ENCODE assay signal across 14 cellular contexts in genomic region chr16:63806794-63807506, GRCh38.
A peak's percentile ranks its signal among the peaks of the same experiment; 100 is the strongest.
DNase-seq lines count a peak whose midpoint lies in the region; ATAC-seq and TF ChIP-seq lines count a peak whose summit lies in the region.
"Had no signal": no experiment of that assay in that cellular context is flagged by ENCODE, and none has a peak within 500 bp of the region (broad histone marks: within the 10 kb centered on the region; RNA-seq: fewer than 3 reads in every experiment).

No MANE protein-coding gene starts in this region.

- WGBS in mammary epithelial cell (ENCODE audit: low coverage, missing lambda C conversion rate) = 45% methylated on average over 3 of the region's 3 CpGs

- BruUV-seq in PC-3 (replicated peaks; lab: Mats Ljungman, UMichigan) = no TSS peak
- BruUV-seq in mammary epithelial cell (replicated peaks; lab: Mats Ljungman, UMichigan) = no TSS peak

- H3K4me1 ChIP-seq in PC-3 (ENCODE audit: insufficient read depth, low read length) (no peaks in the 10 kb centered on the region), mammary epithelial cell (ENCODE audit: insufficient read depth, low read length) (peaks cover 7% of the 10 kb centered on the region), left ventricle myocardium inferior (no peaks in the 10 kb centered on the region)
- H3K4me1 ChIP-seq: BE2C had no signal

- H3F3A ChIP-seq in PC-3 (ENCODE audit: low read length, unreplicated experiment) = no peaks in the 10 kb centered on the region

- dilution Hi-C loops in mammary epithelial cell (cut with HindIII; ENCODE audit: low sequenced_read_pairs) = no loop called here

- H2AFZ ChIP-seq in PC-3 (ENCODE audit: low read length) (no peak overlapping the region), mammary epithelial cell (ENCODE audit: low read depth, low read length) (no peak overlapping the region)
- H2AFZ ChIP-seq: GM23338 had no signal

- intact Hi-C loops in PC-3 (cut with micrococcal nuclease) (no loop called here), mammary epithelial cell (cut with micrococcal nuclease) (no loop called here), left ventricle myocardium inferior (cut with micrococcal nuclease) (no loop called here)

- CTCF ChIA-PET in PC-3 (lab: Charles Lee) = no interaction called here
- CTCF ChIA-PET in mammary epithelial cell (lab: Charles Lee; ENCODE audit: low non-redundant PET) = no interaction called here

- POLR2A ChIA-PET in PC-3 (lab: Charles Lee; ENCODE audit: unreplicated experiment) = no interaction called here

- ATAC-seq in PC-3 = no peak
- ATAC-seq in esophagus mucosa = peak; percentile 91
- ATAC-seq: GM23338 had no signal

- H3K27ac ChIP-seq in PC-3 (ENCODE audit: low read length) = no peak overlapping the region
- no peak overlapping the region for H3K27ac ChIP-seq in mammary epithelial cell (ENCODE audit: insufficient read depth, low read depth, low read length)
- no peak overlapping the region for H3K27ac ChIP-seq in left ventricle myocardium inferior (replicated peaks)

- no peak overlapping the region for H3K4me3 ChIP-seq in PC-3 (ENCODE audit: low read length)
- no peak overlapping the region for H3K4me3 ChIP-seq in mammary epithelial cell (replicated peaks in 1 of 3; ENCODE audit: insufficient read depth in 1 of 3, low read depth in 2 of 3, low read length in 3 of 3)
- H3K4me3 ChIP-seq in MG63 = no peak overlapping the region
- H3K4me3 ChIP-seq in left ventricle myocardium inferior = no peak overlapping the region
- H3K4me3 ChIP-seq: GM23338 had no signal

- peak; percentile 22 for DNase-seq in PC-3
- peak; percentile 42 for DNase-seq in mammary epithelial cell
- DNase-seq in MG63 = no peak
- no peak for DNase-seq in left ventricle myocardium inferior
- DNase-seq in DMS 273 treated with DMSO at 0.1 percent for 48 hours (lab: John Stamatoyannopoulos, UW) = no peak
- DNase-seq: ACHN; BE2C; C1 segment of cervical spinal cord; CD4-positive, CD25-positive, alpha-beta regulatory T cell; CD8-positive, alpha-beta memory T cell; COR-L47; HCEC 1CT had no signal

- no peaks in the 10 kb centered on the region for H3K9me2 ChIP-seq in PC-3 (replicated peaks; ENCODE audit: low read length)

- H3K79me2 ChIP-seq in PC-3 (ENCODE audit: low read length) = no peaks in the 10 kb centered on the region
- no peaks in the 10 kb centered on the region for H3K79me2 ChIP-seq in mammary epithelial cell (ENCODE audit: insufficient read depth, low read length)

- H4K20me1 ChIP-seq in PC-3 (ENCODE audit: low read length) (no peaks in the 10 kb centered on the region), mammary epithelial cell (ENCODE audit: insufficient read depth, low read length) (no peaks in the 10 kb centered on the region)

- in situ Hi-C loops in mammary epithelial cell (cut with MboI; ENCODE audit: low sequenced_read_pairs in 2 of 2) = no loop called here

- no peak for TF ChIP-seq CTCF in PC-3 (conservative IDR thresholded peaks at IDR 0.05; ENCODE audit: low read depth, low read length)
- no peak for TF ChIP-seq CTCF in mammary epithelial cell (conservative IDR thresholded peaks at IDR 0.05 in 1 of 2, IDR thresholded peaks at IDR 0.05 in 1 of 2; ENCODE audit: extremely low read depth in 1 of 2, insufficient read depth in 1 of 2, low read depth in 1 of 2, low read length in 2 of 2)
- TF ChIP-seq CTCF in left ventricle myocardium inferior (IDR thresholded peaks at IDR 0.05; ENCODE audit: borderline replicate concordance) = no peak

- no peak overlapping the region for H3K4me2 ChIP-seq in PC-3 (ENCODE audit: low read length)
- H3K4me2 ChIP-seq in mammary epithelial cell (ENCODE audit: insufficient read depth, low read depth, low read length) = no peak overlapping the region
- H3K4me2 ChIP-seq: GM23338 had no signal

- H3K9me3 ChIP-seq in PC-3 (ENCODE audit: low read length) (no peaks in the 10 kb centered on the region), mammary epithelial cell (replicated peaks; ENCODE audit: insufficient read depth, low read length) (no peaks in the 10 kb centered on the region), MG63 (no peaks in the 10 kb centered on the region), left ventricle myocardium inferior (replicated peaks) (no peaks in the 10 kb centered on the region)
- H3K9me3 ChIP-seq: BE2C had no signal

- no peaks in the 10 kb centered on the region for H3K36me3 ChIP-seq in PC-3 (ENCODE audit: low read depth, low read length)
- no peaks in the 10 kb centered on the region for H3K36me3 ChIP-seq in mammary epithelial cell (ENCODE audit: insufficient read depth, low read length)
- H3K36me3 ChIP-seq in MG63 = no peaks in the 10 kb centered on the region
- no peaks in the 10 kb centered on the region for H3K36me3 ChIP-seq in left ventricle myocardium inferior
- H3K36me3 ChIP-seq: BE2C had no signal

- no peak overlapping the region for H3K9ac ChIP-seq in PC-3 (ENCODE audit: low read length)
- no peak overlapping the region for H3K9ac ChIP-seq in mammary epithelial cell (ENCODE audit: insufficient read depth, low read length)

- H3K27me3 ChIP-seq in PC-3 (ENCODE audit: low read length) (peaks cover 17% of the 10 kb centered on the region), mammary epithelial cell (ENCODE audit: insufficient read depth, low read length) (no peaks in the 10 kb centered on the region), MG63 (no peaks in the 10 kb centered on the region), left ventricle myocardium inferior (ENCODE audit: low read depth) (no peaks in the 10 kb centered on the region)
- H3K27me3 ChIP-seq: BE2C had no signal

Comparison
In these comparisons a context has a peak if more than half of its experiments do, and no peak if none do; other contexts are left out.
1. DNase-seq: peak in PC-3 (single experiment) and mammary epithelial cell (single experiment); none in MG63 (single experiment), left ventricle myocardium inferior (single experiment) and DMS 273 treated with DMSO at 0.1 percent for 48 hours (single experiment).